ENCODE assay signal across 24 cellular contexts in the genomic region with DNA sequence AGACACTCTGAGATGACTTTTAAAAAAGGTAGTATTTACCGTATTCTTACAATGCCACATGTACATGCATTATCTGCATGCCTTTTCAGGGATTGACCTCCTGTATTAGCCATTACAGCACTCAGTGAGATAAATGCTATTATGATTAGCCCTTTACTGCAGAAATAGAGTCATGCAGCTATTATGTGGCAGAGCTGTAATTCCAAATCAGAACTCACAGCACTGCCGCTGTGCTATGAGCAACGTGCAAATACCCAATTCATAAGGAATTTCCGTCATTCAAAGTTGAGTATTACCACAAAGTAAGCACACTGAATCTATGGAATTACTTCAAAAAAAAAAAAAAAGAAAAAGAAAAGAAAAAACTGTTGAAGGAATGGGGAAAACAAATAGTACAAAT.
"Had no signal": no experiment of that assay in that cellular context is flagged by ENCODE, and none has a peak within 500 bp of the region (broad histone marks: within the 10 kb centered on the region; RNA-seq: fewer than 3 reads in every experiment).

No MANE protein-coding gene starts in this region.

- H3K9me3 ChIP-seq: colonic mucosa, gastrocnemius medialis, left lung, lower lobe of right lung, mucosa of descending colon had no signal

- H3K27me3 ChIP-seq: colonic mucosa, gastrocnemius medialis, heart right ventricle, left lung had no signal

- DNase-seq: colonic mucosa; cortex of kidney; dorsolateral prefrontal cortex; effector CD4-positive, alpha-beta T cell; effector memory CD8-positive, alpha-beta T cell; endodermal cell; erythroblast; esophagus squamous epithelium; foreskin fibroblast; foreskin melanocyte; gastrocnemius medialis; glutamatergic neuron; head of caudate nucleus; heart right ventricle; hippocampal formation; left cardiac atrium; left lung; left ventricle myocardium superior; lower lobe of right lung; mesenchymal stem cell; mucosa of descending colon; naive B cell had no signal

- H3K4me1 ChIP-seq: colonic mucosa, esophagus squamous epithelium, left lung, lower lobe of right lung had no signal

- H3K4me3 ChIP-seq: colonic mucosa, dorsolateral prefrontal cortex, esophagus squamous epithelium, gastrocnemius medialis, heart right ventricle, left lung, lower lobe of right lung, mucosa of descending colon had no signal

- H3K27ac ChIP-seq: colonic mucosa, dorsolateral prefrontal cortex, epithelial cell of prostate, esophagus squamous epithelium, gastrocnemius medialis, heart right ventricle, left lung, lower lobe of right lung had no signal

- ATAC-seq: effector memory CD8-positive, alpha-beta T cell; esophagus mucosa; gastrocnemius medialis; heart right ventricle; left cardiac atrium; left lung; left ventricle myocardium superior; lower lobe of right lung; mucosa of descending colon had no signal

- H3K36me3 ChIP-seq: colonic mucosa, esophagus squamous epithelium, gastrocnemius medialis, heart right ventricle, left lung, lower lobe of right lung had no signal
